13 cellular contexts compared by ENCODE assay signal in genomic region chr7:31123317-31123716, GRCh38.
"Had no signal": no experiment of that assay in that cellular context is flagged by ENCODE, and none has a peak within 500 bp of the region (broad histone marks: within the 10 kb centered on the region; RNA-seq: fewer than 3 reads in every experiment).

No MANE protein-coding gene starts in this region.

- H3K27ac ChIP-seq: ascending aorta, esophagus squamous epithelium, neural progenitor cell, psoas muscle, right lobe of liver, thoracic aorta, upper lobe of left lung had no signal

- ATAC-seq: stimulated activated effector memory CD8-positive, alpha-beta T cell treated with anti-CD3 and anti-CD28 coated beads, Interleukin-12 subunit alpha, Interleukin-12 subunit beta, amount 100 ng/mL, for 72 hours had no signal

- H3K9me3 ChIP-seq: ascending aorta, esophagus squamous epithelium, psoas muscle, right lobe of liver, thoracic aorta, upper lobe of left lung had no signal

- H3K4me3 ChIP-seq: ascending aorta, esophagus squamous epithelium, neural progenitor cell, psoas muscle, right lobe of liver, smooth muscle cell, thoracic aorta, upper lobe of left lung had no signal

- H3K27me3 ChIP-seq: ascending aorta, esophagus squamous epithelium, right lobe of liver, upper lobe of left lung had no signal

- H3K36me3 ChIP-seq: ascending aorta, esophagus squamous epithelium, neural progenitor cell, right lobe of liver, thoracic aorta, upper lobe of left lung had no signal

- DNase-seq: activated CD4-positive, alpha-beta T cell treated with anti-CD3 and anti-CD28 coated beads for 4 hours; activated gamma-delta T cell; cortex of kidney; effector CD4-positive, alpha-beta T cell; esophagus squamous epithelium had no signal

- H3K4me1 ChIP-seq: ascending aorta, neural progenitor cell, psoas muscle had no signal
